8 cellular contexts compared by ENCODE assay signal in genomic region chr1:31763671-31764306, GRCh38. TPM values are rescaled to one million over a fixed set of nuclear protein-coding genes. Genes with fewer than 3 reads are reported as not detected.
DNase-seq lines count a peak whose midpoint lies in the region; ATAC-seq and TF ChIP-seq lines count a peak whose summit lies in the region.

No MANE protein-coding gene starts in this region.

- no peak for DNase-seq in GM12865 (ENCODE audit: low read depth)
- DNase-seq in RWPE2 (ENCODE audit: low spot score): no peak
- DNase-seq in epithelial cell of proximal tubule (ENCODE audit: low read depth): no peak
- no peak for DNase-seq in A172 (ENCODE audit: low spot score)
- no peak for DNase-seq in mucosa of descending colon

- H3K4me3 ChIP-seq in GM12865 (ENCODE audit: low read depth, low read length) (peak overlapping the region; percentile 21; the same call in 1 of the 2 replicates), RWPE2 (ENCODE audit: severe bottlenecking) (peak overlapping the region; percentile 40), epithelial cell of proximal tubule (ENCODE audit: low read depth, low read length) (peak overlapping the region; percentile 40), skeletal muscle tissue (ENCODE audit: low read length in 3 of 3) (peak overlapping the region in 2 of 3 donors; percentile 54 to 66), mucosa of descending colon (no peak overlapping the region)

- H3K9ac ChIP-seq in skeletal muscle tissue (ENCODE audit: low read depth in 1 of 3, low read length in 3 of 3): peak overlapping the region in 1 of 3 donors; percentile 45

- intact Hi-C loops in mucosa of descending colon (cut with DNase I, micrococcal nuclease): no loop called here

- H3K9me3 ChIP-seq in RWPE2 (ENCODE audit: severe bottlenecking) (no peaks in the 10 kb centered on the region), skeletal muscle tissue (ENCODE audit: control insufficient read depth in 3 of 3, low read length in 3 of 3) (no peaks in the 10 kb centered on the region), mucosa of descending colon (no peaks in the 10 kb centered on the region)

- H3K4me1 ChIP-seq in RWPE2 (ENCODE audit: insufficient read depth, poor library complexity, severe bottlenecking) (peaks cover 12% of the 10 kb centered on the region), skeletal muscle tissue (ENCODE audit: control insufficient read depth in 3 of 3, insufficient read depth in 3 of 3, low read length in 3 of 3) (peaks cover 15 to 31% (median 26%) of the 10 kb centered on the region in 3 donors), mucosa of descending colon (ENCODE audit: low read depth) (peaks cover 14% of the 10 kb centered on the region)

- ATAC-seq in RWPE2 (ENCODE audit: low read depth) (peak; percentile 27; the same call in 2 of the 3 replicates), mucosa of descending colon (no peak), HG03521 (IDR thresholded peaks at IDR 0.05; ENCODE audit: unreplicated experiment) (no peak), GM21825 (IDR thresholded peaks at IDR 0.05; ENCODE audit: unreplicated experiment) (no peak)

- TF ChIP-seq CTCF in GM12865 (IDR thresholded peaks at IDR 0.05; ENCODE audit: insufficient read depth, low read depth, low read length, missing control alignments) (no peak), RWPE2 (IDR thresholded peaks at IDR 0.05; ENCODE audit: poor library complexity, severe bottlenecking) (no peak), epithelial cell of proximal tubule (conservative IDR thresholded peaks at IDR 0.05; ENCODE audit: low read depth, low read length) (no peak), mucosa of descending colon (IDR thresholded peaks at IDR 0.05) (no peak)

- H3K27ac ChIP-seq in RWPE2 (ENCODE audit: poor library complexity, severe bottlenecking) (no peak overlapping the region), skeletal muscle tissue (ENCODE audit: low read depth, low read length) (no peak overlapping the region)

- H3K27me3 ChIP-seq in RWPE2 (ENCODE audit: insufficient read depth, poor library complexity, severe bottlenecking): peaks cover 4% of the 10 kb centered on the region
- peaks cover 27 to 42% (median 29%) of the 10 kb centered on the region in 3 donors for H3K27me3 ChIP-seq in skeletal muscle tissue (ENCODE audit: control insufficient read depth in 3 of 3, insufficient read depth in 3 of 3, low read length in 3 of 3)

- H3K36me3 ChIP-seq in RWPE2 (ENCODE audit: low read depth): no peaks in the 10 kb centered on the region
- no peaks in the 10 kb centered on the region for H3K36me3 ChIP-seq in skeletal muscle tissue (ENCODE audit: control insufficient read depth in 3 of 3, insufficient read depth in 3 of 3, low read length in 3 of 3)
- no peaks in the 10 kb centered on the region for H3K36me3 ChIP-seq in mucosa of descending colon (ENCODE audit: low read depth)

RNA-seq across cellular contexts. Expression of gene ADGRB2, which starts 0.4 kb away (rescaled TPM):
- 0.65 and 1.2 TPM in 2 replicates for total RNA-seq in epithelial cell of proximal tubule
- 6.3 TPM for total RNA-seq in skeletal muscle tissue
- total RNA-seq in A172 (2014; rRNA removed; shearing (Covaris generic)): 11.3 and 20.9 TPM in 2 replicates
- 1 to 10 TPM in 1 of 3 donors, under 1 TPM in 2; 0.55 to 3.8 (median 0.65) TPM for total RNA-seq in mucosa of descending colon

RNA-seq across cellular contexts. Expression of gene SPOCD1, which starts 52.0 kb away (rescaled TPM):
- total RNA-seq in epithelial cell of proximal tubule: 9.4 and 18.4 TPM in 2 replicates
- total RNA-seq in skeletal muscle tissue: not detected
- 5.7 and 6.9 TPM in 2 replicates for total RNA-seq in A172 (2014; rRNA removed; shearing (Covaris generic))
- under 1 TPM in 1 of 3 donors, not detected in 2; 0.99 TPM for total RNA-seq in mucosa of descending colon

RNA-seq across cellular contexts. Expression of gene COL16A1, which starts 60.0 kb away (rescaled TPM):
- total RNA-seq in epithelial cell of proximal tubule: 5.2 and 5.3 TPM in 2 replicates
- total RNA-seq in skeletal muscle tissue: 91.9 TPM
- total RNA-seq in A172 (2014; rRNA removed; shearing (Covaris generic)): 12.7 and 26.2 TPM in 2 replicates
- total RNA-seq in mucosa of descending colon: 10 to 100 TPM; 11.2 to 62.9 (median 19.3) TPM
